Comparison of ENCODE assay signal across 8 cellular contexts in the genomic region with DNA sequence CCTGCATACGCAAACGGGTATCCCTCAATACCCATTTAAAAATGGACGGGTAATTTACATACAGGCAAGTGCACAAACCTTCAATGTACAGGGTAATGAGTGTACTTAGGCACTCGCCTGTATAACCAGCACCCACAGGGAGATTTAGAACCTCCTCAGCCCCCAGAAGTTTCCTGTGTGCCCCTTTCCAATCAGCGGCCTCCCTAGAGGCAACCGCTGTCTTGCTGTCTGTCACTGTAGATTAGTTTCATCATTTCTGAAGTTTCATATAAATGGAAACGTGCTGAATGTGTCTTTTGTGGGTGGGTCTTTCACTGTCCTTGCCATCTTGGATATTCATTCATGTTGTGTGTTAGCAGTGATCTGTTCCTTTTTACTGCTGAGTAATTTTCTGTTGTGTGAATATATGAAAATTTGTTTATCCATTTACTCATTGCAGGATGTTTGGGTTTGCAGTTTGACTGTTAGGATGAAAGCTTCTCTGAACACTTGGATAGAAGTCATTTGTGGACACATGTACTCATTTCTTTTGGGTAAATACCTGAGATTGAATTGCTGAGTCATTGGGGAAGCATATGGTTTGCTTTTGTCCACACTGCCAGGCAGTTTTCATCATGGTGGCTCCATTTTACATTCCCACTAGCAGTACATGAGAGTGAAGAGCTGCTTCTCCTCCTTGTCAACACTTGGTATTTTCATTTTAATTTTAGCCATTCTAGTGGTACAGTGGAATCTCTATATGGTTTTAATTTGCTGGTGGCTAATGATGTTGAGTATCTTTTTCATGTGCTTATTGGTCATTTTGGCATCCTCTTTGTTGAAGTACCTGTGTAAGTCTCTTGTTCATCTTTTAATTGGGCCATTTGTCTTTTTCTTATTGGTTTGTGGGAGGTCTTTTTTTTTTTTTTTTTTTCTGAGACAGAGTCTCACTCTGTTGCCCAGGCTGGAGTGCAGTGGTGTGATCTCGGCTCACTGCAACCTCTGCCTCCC.
DNase-seq lines count a peak whose midpoint lies in the region; ATAC-seq lines count a peak whose summit lies in the region.

No MANE protein-coding gene starts in this region.

- ATAC-seq in HG03097 (IDR thresholded peaks at IDR 0.05; ENCODE audit: low FRiP score, unreplicated experiment) = peak; percentile 42
- ATAC-seq in GM18873 (IDR thresholded peaks at IDR 0.05; ENCODE audit: low FRiP score, unreplicated experiment) = no peak

- peak overlapping the region; percentile 98 for H3K27ac Mint-ChIP-seq in activated T-cell treated with anti-CD3 and anti-CD28 coated beads, Interleukin-2, amount 50 U/mL, for 24 hours

- H3K27me3 Mint-ChIP-seq in activated T-cell treated with anti-CD3 and anti-CD28 coated beads, Interleukin-2, amount 50 U/mL, for 24 hours = no peaks in the 10 kb centered on the region

- H3K9me3 Mint-ChIP-seq in activated T-cell treated with anti-CD3 and anti-CD28 coated beads, Interleukin-2, amount 50 U/mL, for 24 hours = peaks cover 3% of the 10 kb centered on the region

- no peak overlapping the region for H3K4me3 Mint-ChIP-seq in activated T-cell treated with anti-CD3 and anti-CD28 coated beads, Interleukin-2, amount 50 U/mL, for 24 hours

- peaks cover 65% of the 10 kb centered on the region for H3K4me1 Mint-ChIP-seq in activated T-cell treated with anti-CD3 and anti-CD28 coated beads, Interleukin-2, amount 50 U/mL, for 24 hours (ENCODE audit: low read depth)

- DNase-seq in activated T-cell treated with anti-CD3 and anti-CD28 coated beads, Interleukin-2, amount 50 U/mL, for 1 hour = peak; percentile 11
- DNase-seq in activated T-cell treated with anti-CD3 and anti-CD28 coated beads for 4 hours = no peak
- DNase-seq in activated T-cell treated with anti-CD3 and anti-CD28 coated beads, Interleukin-2, amount 50 U/mL, for 24 hours = no peak
- peak; percentile 74 for DNase-seq in retina
- no peak for DNase-seq in superior temporal gyrus (ENCODE audit: extremely low spot score)
- DNase-seq in NCI-H1417 treated with DMSO at 0.1 percent for 48 hours (lab: John Stamatoyannopoulos, UW) = no peak

- peaks cover 20% of the 10 kb centered on the region for H3K36me3 Mint-ChIP-seq in activated T-cell treated with anti-CD3 and anti-CD28 coated beads, Interleukin-2, amount 50 U/mL, for 24 hours (ENCODE audit: low read depth)

Comparison
In these comparisons a context has a peak if more than half of its experiments do, and no peak if none do; other contexts are left out.
1. DNase-seq: peak in activated T-cell treated with anti-CD3 and anti-CD28 coated beads, Interleukin-2, amount 50 U/mL, for 1 hour (single experiment) and retina (single experiment); none in activated T-cell treated with anti-CD3 and anti-CD28 coated beads for 4 hours (single experiment), activated T-cell treated with anti-CD3 and anti-CD28 coated beads, Interleukin-2, amount 50 U/mL, for 24 hours (single experiment), superior temporal gyrus (single experiment) and NCI-H1417 treated with DMSO at 0.1 percent for 48 hours (single experiment).